13 cellular contexts compared by ENCODE assay signal in the genomic region with DNA sequence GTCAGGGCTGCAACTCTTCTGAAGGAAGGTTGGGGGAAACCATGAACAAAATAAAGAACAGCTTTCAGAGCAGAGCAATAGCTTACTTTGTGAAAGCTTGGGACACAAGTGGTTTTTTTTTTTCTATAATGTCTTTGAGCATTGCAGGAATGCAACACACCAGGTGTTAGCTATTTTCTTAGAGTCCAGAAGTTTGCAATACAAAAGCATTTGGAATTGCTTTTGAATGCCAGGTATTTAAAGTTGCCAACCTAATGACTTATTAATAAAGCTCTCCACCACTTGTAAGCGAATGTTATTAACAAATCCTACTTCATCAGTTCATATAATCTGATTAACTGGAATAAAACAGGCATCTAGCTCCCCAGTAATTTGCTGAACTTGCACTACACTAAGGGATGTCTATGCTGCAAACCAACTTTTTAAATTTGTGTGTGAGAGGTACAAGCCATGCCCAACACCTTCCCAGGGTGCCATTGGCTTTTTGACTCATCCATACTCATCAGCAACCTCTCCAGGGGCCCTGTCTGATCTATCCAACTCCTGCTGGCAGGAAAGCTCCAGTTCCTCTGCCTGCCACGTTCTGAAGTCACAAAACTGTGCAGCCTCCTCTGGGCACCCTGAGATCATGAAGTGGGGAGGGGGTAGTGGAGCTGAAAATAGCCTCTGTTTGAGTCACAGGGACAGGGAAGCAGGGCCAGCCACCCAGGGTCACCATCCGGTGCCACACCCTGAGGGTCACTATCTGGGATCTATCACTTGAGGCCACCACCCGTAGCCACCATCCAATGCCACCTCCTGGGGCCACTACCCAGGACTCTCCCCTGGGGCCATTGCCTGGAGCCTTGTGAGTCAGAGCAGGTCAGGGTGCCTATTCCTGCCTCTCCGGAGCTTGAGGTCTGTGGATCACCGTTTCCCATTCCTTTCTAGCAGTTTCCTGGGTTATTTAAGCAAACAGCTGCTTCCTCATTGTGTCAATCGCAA.
DNase-seq lines count a peak whose midpoint lies in the region; TF ChIP-seq lines count a peak whose summit lies in the region.
"Had no signal": no experiment of that assay in that cellular context is flagged by ENCODE, and none has a peak within 500 bp of the region (broad histone marks: within the 10 kb centered on the region; RNA-seq: fewer than 3 reads in every experiment).

No MANE protein-coding gene starts in this region.

- H2AFZ ChIP-seq in GM23248, result 0 out of 2 replicates have a peak overlapping the region, but pooled peaks have one; percentile 10

- H3K4me1 Mint-ChIP-seq in endodermal cell, result peaks cover 16% of the 10 kb centered on the region

- DNase-seq in GM23248 (peak; percentile 71), MG63 (peak; percentile 89), endodermal cell (peak; percentile 43), myocyte (ENCODE audit: low read depth) (peak; percentile 23), Ammon's horn (ENCODE audit: low spot score) (no peak), activated T-cell treated with anti-CD3 and anti-CD28 coated beads for 4 hours (no peak), BE2C (no peak)
- DNase-seq in stimulated activated CD4-positive, alpha-beta T cell treated with anti-CD3 and anti-CD28 coated beads, Interleukin-2, amount 100 ng/mL, for 24 hours, result no peak
- DNase-seq: NCI-H2029, NCI-H82, occipital lobe, SIG-M5, substantia nigra had no signal

- H3K9me3 Mint-ChIP-seq in endodermal cell, result no peaks in the 10 kb centered on the region

- H3K27ac ChIP-seq in GM23248, result peak overlapping the region; percentile 42
- no peak overlapping the region for H3K27ac ChIP-seq in endodermal cell (ENCODE audit: low read depth, low read length)

- no peaks in the 10 kb centered on the region for H3K36me3 Mint-ChIP-seq in endodermal cell (ENCODE audit: low read depth)

- H3K27ac Mint-ChIP-seq in endodermal cell, result no peak overlapping the region

- H4K20me1 ChIP-seq in GM23248 (ENCODE audit: insufficient read depth), result no peaks in the 10 kb centered on the region

- H3K27me3 ChIP-seq in GM23248 (replicated peaks; ENCODE audit: insufficient read depth) (no peaks in the 10 kb centered on the region), MG63 (no peaks in the 10 kb centered on the region), endodermal cell (ENCODE audit: control insufficient read depth, insufficient read depth, low read length, poor library complexity, severe bottlenecking) (no peaks in the 10 kb centered on the region), BE2C (no peaks in the 10 kb centered on the region)

- no peaks in the 10 kb centered on the region for H3K9me3 ChIP-seq in GM23248 (ENCODE audit: low read depth)
- no peaks in the 10 kb centered on the region for H3K9me3 ChIP-seq in MG63
- H3K9me3 ChIP-seq in endodermal cell (ENCODE audit: control insufficient read depth, low read length), result no peaks in the 10 kb centered on the region
- no peaks in the 10 kb centered on the region for H3K9me3 ChIP-seq in BE2C

- no peak for TF ChIP-seq CTCF in endodermal cell (conservative IDR thresholded peaks at IDR 0.05)
- no peak for TF ChIP-seq CTCF in BE2C (IDR thresholded peaks at IDR 0.05; ENCODE audit: low read depth, low read length)

- 72 to 75% methylated on average over 7 of the region's 7 CpGs for WGBS in GM23248 (ENCODE audit: low coverage in 1 of 2, low lambda C conversion rate in 2 of 2, missing lambda C conversion rate in 2 of 2), 2 experiments
- WGBS in endodermal cell (ENCODE audit: insufficient coverage in 1 of 2, insufficient read length in 1 of 2), 2 experiments, result 75 to 86% methylated on average over 3 to 7 of the region's 7 CpGs

- in situ Hi-C loops in GM23248 (cut with MboI), result no loop called here

- no peak overlapping the region for H3K4me3 ChIP-seq in GM23248
- H3K4me3 ChIP-seq in MG63, result no peak overlapping the region
- no peak overlapping the region for H3K4me3 ChIP-seq in endodermal cell (ENCODE audit: low read length)
- H3K4me3 ChIP-seq in BE2C (ENCODE audit: low read depth, low read length), result no peak overlapping the region

- H3K36me3 ChIP-seq in GM23248 (ENCODE audit: low read depth) (no peaks in the 10 kb centered on the region), MG63 (no peaks in the 10 kb centered on the region), endodermal cell (ENCODE audit: control insufficient read depth, insufficient read depth, low read length) (no peaks in the 10 kb centered on the region), BE2C (no peaks in the 10 kb centered on the region)

- H3K27me3 Mint-ChIP-seq in endodermal cell (ENCODE audit: insufficient read depth), result peaks cover 3% of the 10 kb centered on the region

- H3K4me1 ChIP-seq in GM23248 (ENCODE audit: insufficient read depth) (peaks cover 33% of the 10 kb centered on the region), endodermal cell (ENCODE audit: control insufficient read depth, insufficient read depth, low read length) (no peaks in the 10 kb centered on the region), BE2C (no peaks in the 10 kb centered on the region)

- H3K4me2 ChIP-seq in GM23248 (ENCODE audit: unreplicated experiment), result peak overlapping the region; percentile 20

- H3K9ac ChIP-seq in GM23248, result no peak overlapping the region
- no peak overlapping the region for H3K9ac ChIP-seq in endodermal cell (ENCODE audit: extremely low read depth, low read length, poor library complexity, severe bottlenecking)

- H3F3A ChIP-seq in GM23248 (ENCODE audit: insufficient read depth), result peaks cover 19% of the 10 kb centered on the region

- H3K9me2 ChIP-seq in GM23248 (ENCODE audit: insufficient read depth), result no peaks in the 10 kb centered on the region

- H3K4me3 Mint-ChIP-seq in endodermal cell, result no peak overlapping the region

- no peaks in the 10 kb centered on the region for H3K79me2 ChIP-seq in GM23248 (ENCODE audit: insufficient read depth)

Comparison
In these comparisons a context has a peak if more than half of its experiments do, and no peak if none do; other contexts are left out.
1. DNase-seq: peak in GM23248 (single experiment), MG63 (single experiment), endodermal cell (single experiment) and myocyte (single experiment); none in Ammon's horn (single experiment), activated T-cell treated with anti-CD3 and anti-CD28 coated beads for 4 hours (single experiment), stimulated activated CD4-positive, alpha-beta T cell treated with anti-CD3 and anti-CD28 coated beads, Interleukin-2, amount 100 ng/mL, for 24 hours (0 of 2) and BE2C (single experiment).